In the genomic region with DNA sequence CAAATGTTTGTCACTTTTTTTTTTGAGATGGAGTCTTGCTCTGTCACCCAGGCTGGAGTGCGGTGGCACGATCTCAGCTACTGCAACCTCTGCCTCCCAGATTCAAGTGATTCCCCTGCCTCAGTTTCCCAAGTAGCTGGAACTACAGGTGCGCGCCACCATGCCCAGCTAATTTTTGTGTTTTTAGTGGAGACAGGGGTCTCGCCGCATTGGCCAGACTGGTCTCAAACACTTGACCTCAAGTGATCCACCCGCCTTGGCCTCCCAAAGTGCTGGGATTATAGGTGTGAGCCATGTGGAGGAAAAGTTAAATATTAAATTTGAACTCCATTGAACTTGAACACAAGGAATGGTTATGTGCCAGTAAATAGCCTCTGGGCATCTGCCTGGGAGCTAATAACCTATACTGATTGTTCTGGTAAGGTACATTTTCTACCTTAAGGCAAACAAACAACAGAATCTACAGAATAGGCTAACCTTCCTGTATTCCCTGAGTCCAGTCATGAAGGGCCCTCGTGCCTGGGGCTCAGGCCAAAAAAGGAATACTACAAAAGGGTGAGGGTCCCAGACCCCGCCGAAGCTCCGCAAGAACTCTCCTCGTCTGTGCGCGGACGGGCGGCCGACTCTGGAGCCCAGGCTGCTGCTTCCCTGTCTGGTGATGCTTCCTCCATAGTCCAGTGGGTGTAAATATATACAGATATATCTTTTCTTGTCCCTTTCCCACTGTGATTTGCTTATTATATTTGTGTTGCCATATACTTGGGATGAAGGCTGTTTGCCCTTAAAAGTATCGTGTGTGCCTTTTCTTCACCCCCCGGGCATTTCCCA, we compare ENCODE assay signal across 1 cellular context.
TF ChIP-seq lines count a peak whose summit lies in the region.

No MANE protein-coding gene starts in this region.

TF ChIP-seq in HCT116, 20 proteins besides CTCF, POLR2A, EP300 and RAD21:
- TF ChIP-seq, protein P1, sequence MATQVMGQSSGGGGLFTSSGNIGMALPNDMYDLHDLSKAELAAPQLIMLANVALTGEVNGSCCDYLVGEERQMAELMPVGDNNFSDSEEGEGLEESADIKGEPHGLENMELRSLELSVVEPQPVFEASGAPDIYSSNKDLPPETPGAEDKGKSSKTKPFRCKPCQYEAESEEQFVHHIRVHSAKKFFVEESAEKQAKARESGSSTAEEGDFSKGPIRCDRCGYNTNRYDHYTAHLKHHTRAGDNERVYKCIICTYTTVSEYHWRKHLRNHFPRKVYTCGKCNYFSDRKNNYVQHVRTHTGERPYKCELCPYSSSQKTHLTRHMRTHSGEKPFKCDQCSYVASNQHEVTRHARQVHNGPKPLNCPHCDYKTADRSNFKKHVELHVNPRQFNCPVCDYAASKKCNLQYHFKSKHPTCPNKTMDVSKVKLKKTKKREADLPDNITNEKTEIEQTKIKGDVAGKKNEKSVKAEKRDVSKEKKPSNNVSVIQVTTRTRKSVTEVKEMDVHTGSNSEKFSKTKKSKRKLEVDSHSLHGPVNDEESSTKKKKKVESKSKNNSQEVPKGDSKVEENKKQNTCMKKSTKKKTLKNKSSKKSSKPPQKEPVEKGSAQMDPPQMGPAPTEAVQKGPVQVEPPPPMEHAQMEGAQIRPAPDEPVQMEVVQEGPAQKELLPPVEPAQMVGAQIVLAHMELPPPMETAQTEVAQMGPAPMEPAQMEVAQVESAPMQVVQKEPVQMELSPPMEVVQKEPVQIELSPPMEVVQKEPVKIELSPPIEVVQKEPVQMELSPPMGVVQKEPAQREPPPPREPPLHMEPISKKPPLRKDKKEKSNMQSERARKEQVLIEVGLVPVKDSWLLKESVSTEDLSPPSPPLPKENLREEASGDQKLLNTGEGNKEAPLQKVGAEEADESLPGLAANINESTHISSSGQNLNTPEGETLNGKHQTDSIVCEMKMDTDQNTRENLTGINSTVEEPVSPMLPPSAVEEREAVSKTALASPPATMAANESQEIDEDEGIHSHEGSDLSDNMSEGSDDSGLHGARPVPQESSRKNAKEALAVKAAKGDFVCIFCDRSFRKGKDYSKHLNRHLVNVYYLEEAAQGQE (IDR thresholded peaks at IDR 0.05; ENCODE audit: low read depth): no peak
- TF ChIP-seq ZFX (IDR thresholded peaks at IDR 0.05): no peak
- no peak for TF ChIP-seq CEBPB (IDR thresholded peaks at IDR 0.05; ENCODE audit: low read depth)
- TF ChIP-seq SRF (IDR thresholded peaks at IDR 0.05; ENCODE audit: low read depth): no peak
- TF ChIP-seq POLR2AphosphoS5 (IDR thresholded peaks at IDR 0.05; ENCODE audit: low read depth, low read length): no peak
- TF ChIP-seq ZNF274 (IDR thresholded peaks at IDR 0.05; ENCODE audit: low read depth, low read length): no peak
- TF ChIP-seq TCF7L2 (IDR thresholded peaks at IDR 0.05; ENCODE audit: borderline replicate concordance, extremely low read depth, insufficient read depth, insufficient read length): no peak
- no peak for TF ChIP-seq FOSL1 (IDR thresholded peaks at IDR 0.05; ENCODE audit: low read depth)
- no peak for TF ChIP-seq JUND (IDR thresholded peaks at IDR 0.05)
- TF ChIP-seq EZH2 (IDR thresholded peaks at IDR 0.05): no peak
- TF ChIP-seq ELF1 (IDR thresholded peaks at IDR 0.05; ENCODE audit: borderline replicate concordance, low read depth): no peak
- TF ChIP-seq SIN3A (IDR thresholded peaks at IDR 0.05; ENCODE audit: low read depth): no peak
- TF ChIP-seq, protein P2, sequence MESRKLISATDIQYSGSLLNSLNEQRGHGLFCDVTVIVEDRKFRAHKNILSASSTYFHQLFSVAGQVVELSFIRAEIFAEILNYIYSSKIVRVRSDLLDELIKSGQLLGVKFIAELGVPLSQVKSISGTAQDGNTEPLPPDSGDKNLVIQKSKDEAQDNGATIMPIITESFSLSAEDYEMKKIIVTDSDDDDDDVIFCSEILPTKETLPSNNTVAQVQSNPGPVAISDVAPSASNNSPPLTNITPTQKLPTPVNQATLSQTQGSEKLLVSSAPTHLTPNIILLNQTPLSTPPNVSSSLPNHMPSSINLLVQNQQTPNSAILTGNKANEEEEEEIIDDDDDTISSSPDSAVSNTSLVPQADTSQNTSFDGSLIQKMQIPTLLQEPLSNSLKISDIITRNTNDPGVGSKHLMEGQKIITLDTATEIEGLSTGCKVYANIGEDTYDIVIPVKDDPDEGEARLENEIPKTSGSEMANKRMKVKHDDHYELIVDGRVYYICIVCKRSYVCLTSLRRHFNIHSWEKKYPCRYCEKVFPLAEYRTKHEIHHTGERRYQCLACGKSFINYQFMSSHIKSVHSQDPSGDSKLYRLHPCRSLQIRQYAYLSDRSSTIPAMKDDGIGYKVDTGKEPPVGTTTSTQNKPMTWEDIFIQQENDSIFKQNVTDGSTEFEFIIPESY (IDR thresholded peaks at IDR 0.05; ENCODE audit: extremely low read depth, insufficient replicate concordance, low read length): no peak
- TF ChIP-seq, protein P3, sequence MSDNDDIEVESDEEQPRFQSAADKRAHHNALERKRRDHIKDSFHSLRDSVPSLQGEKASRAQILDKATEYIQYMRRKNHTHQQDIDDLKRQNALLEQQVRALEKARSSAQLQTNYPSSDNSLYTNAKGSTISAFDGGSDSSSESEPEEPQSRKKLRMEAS (IDR thresholded peaks at IDR 0.05): no peak
- no peak for TF ChIP-seq SP1 (IDR thresholded peaks at IDR 0.05; ENCODE audit: low read depth)
- TF ChIP-seq CBX3 (IDR thresholded peaks at IDR 0.05; ENCODE audit: low read depth): no peak
- no peak for TF ChIP-seq EZH2phosphoT487 (IDR thresholded peaks at IDR 0.05; ENCODE audit: borderline replicate concordance)
